10 cellular contexts compared by ENCODE assay signal in the genomic region with DNA sequence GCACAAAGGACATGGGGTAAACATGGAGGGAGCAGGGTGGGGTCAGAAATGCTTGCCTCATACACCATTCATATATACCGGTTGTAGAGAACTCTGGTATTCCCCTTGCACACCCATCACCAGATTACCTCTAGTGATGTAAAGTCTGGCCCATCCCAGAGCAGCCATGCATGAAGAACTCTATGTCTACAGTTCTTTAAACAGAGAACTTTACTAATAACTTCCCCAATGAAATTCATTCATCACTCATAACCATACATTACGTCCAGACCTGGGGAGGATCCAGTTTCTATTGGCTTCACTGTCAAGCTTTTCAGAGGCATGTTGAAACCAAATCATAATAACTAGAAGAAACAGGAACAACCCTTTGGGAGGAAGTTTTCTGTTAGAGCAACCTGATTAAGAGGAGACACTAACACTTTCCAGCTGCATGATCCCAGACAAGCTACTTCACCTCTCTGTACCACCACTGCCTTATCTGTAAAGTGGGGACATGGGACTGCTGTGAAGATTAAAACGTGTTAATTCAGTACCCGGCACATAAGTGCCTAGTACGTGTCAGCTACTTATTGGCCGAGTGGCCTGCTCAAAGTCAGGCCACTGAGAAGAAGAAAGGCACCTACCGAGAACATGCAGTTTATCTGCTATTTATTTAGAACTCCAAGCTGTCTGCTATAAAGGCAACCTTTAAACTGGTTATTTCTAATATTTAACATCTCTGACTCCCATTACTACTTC. TPM values are rescaled to one million over a fixed set of nuclear protein-coding genes. Genes with fewer than 3 reads are reported as not detected.
DNase-seq lines count a peak whose midpoint lies in the region; ATAC-seq and TF ChIP-seq lines count a peak whose summit lies in the region.
"Had no signal": no experiment of that assay in that cellular context is flagged by ENCODE, and none has a peak within 500 bp of the region (broad histone marks: within the 10 kb centered on the region; RNA-seq: fewer than 3 reads in every experiment).

No MANE protein-coding gene starts in this region.

- no peak for TF ChIP-seq CTCF in omental fat pad (IDR thresholded peaks at IDR 0.05)

- peak; percentile 80 for DNase-seq in Caki2 (ENCODE audit: low read depth)
- peak; percentile 57 for DNase-seq in MV-4-11 (lab: John Stamatoyannopoulos, UW)
- no peak for DNase-seq in NCI-H526 (lab: John Stamatoyannopoulos, UW)
- DNase-seq in stimulated activated CD4-positive, alpha-beta T cell treated with anti-CD3 and anti-CD28 coated beads, Interleukin-15, amount 100 ng/mL, for 24 hours = no peak
- no peak for DNase-seq in omental fat pad (ENCODE audit: low spot score)
- DNase-seq in SW 1271 (lab: John Stamatoyannopoulos, UW) = no peak
- DNase-seq: activated T-cell treated with anti-CD3 and anti-CD28 coated beads for 4 hours, psoas muscle had no signal

- in situ Hi-C loops in Caki2 (cut with HindIII; ENCODE audit: low pct_unique_long_range_greater_than_20kb, low sequenced_read_pairs) = no loop called here

- ATAC-seq in GM19351 (IDR thresholded peaks at IDR 0.05; ENCODE audit: unreplicated experiment) = peak; percentile 92
- ATAC-seq in HG02938 (IDR thresholded peaks at IDR 0.05; ENCODE audit: unreplicated experiment) = peak; percentile 92
- no peak for ATAC-seq in omental fat pad (ENCODE audit: low FRiP score)
- ATAC-seq: psoas muscle had no signal

RNA-seq across cellular contexts. Expression of gene IGF2BP3, which starts 59.7 kb away (rescaled TPM):
- total RNA-seq in Caki2 (2014; rRNA removed; shearing (Covaris generic); ENCODE audit: low replicate concordance) = 68.3 and 72.6 TPM in 2 replicates
- 1 to 10 TPM in 2 of 4 donors, under 1 TPM in 2; 0.32 to 2.3 (median 1.4) TPM for total RNA-seq in omental fat pad

Comparison
In these comparisons a context has a peak if more than half of its experiments do, and no peak if none do; other contexts are left out.
1. DNase-seq: peak in Caki2 (single experiment) and MV-4-11 (single experiment); none in NCI-H526 (0 of 2), stimulated activated CD4-positive, alpha-beta T cell treated with anti-CD3 and anti-CD28 coated beads, Interleukin-15, amount 100 ng/mL, for 24 hours (single experiment), omental fat pad (single experiment) and SW 1271 (0 of 2).
2. RNA of gene IGF2BP3, which starts 59.7 kb away (total RNA-seq): 68.3 to 72.6 TPM in Caki2; 0.32 to 2.3 TPM in omental fat pad; every median in the first group is over 10 times any median in the second.